22 cellular contexts compared by ENCODE assay signal in the genomic region with DNA sequence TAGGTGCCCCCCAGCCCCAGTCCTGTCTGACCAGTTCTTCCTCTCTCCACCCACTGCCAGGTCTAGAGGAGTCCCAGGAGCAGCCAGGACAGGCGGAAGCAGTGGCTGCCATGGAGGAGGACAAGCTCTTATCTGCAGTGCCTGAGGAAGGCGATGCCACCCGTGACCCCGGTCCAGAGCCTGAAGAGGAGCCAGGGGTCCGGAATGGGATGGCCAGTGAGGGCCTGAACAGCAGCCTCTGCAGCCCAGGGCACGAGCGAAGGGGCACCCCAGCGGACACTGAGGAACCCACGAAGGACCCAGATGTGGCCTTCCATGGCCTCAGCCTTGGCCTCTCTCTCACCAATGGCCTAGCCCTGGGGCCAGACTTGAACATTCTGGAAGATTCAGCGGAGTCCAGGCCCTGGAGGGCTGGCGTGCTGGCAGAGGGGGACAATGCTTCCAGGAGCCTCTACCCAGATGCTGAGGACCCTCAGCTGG. TPM values are rescaled to one million over a fixed set of nuclear protein-coding genes. Genes with fewer than 3 reads are reported as not detected.
"Had no signal": no experiment of that assay in that cellular context is flagged by ENCODE, and none has a peak within 500 bp of the region (broad histone marks: within the 10 kb centered on the region; RNA-seq: fewer than 3 reads in every experiment).

No MANE protein-coding gene starts in this region.

- H3K9me3 Mint-ChIP-seq: naive thymus-derived CD8-positive, alpha-beta T cell; neural progenitor cell; type B pancreatic cell had no signal

- DNase-seq: cortex of kidney; effector memory CD4-positive, alpha-beta T cell; gastrocnemius medialis; nucleus accumbens; retina; stimulated activated CD4-positive, alpha-beta T cell treated with anti-CD3 and anti-CD28 coated beads, Interleukin-4, amount 100 ng/mL, for 4 hours; stomach; uterus had no signal

- H3K4me1 ChIP-seq: gastrocnemius medialis, heart right ventricle, neural progenitor cell, parathyroid adenoma, psoas muscle, stomach, thyroid gland, uterus had no signal

- H3K4me3 ChIP-seq: gastrocnemius medialis, heart right ventricle, mucosa of descending colon, neural progenitor cell, psoas muscle, stomach, thyroid gland, uterus had no signal

- H3K9me3 ChIP-seq: gastrocnemius medialis, heart right ventricle, mucosa of descending colon, psoas muscle, stomach, thyroid gland, uterus had no signal

- H3K4me3 Mint-ChIP-seq: naive thymus-derived CD8-positive, alpha-beta T cell; neural progenitor cell; type B pancreatic cell had no signal

- ATAC-seq: gastrocnemius medialis, sciatic nerve had no signal

- H3K4me1 Mint-ChIP-seq: neural progenitor cell had no signal

- H3K36me3 ChIP-seq: gastrocnemius medialis, heart right ventricle, neural progenitor cell, stomach, thyroid gland, uterus had no signal

- H3K27ac Mint-ChIP-seq: naive thymus-derived CD8-positive, alpha-beta T cell; neural progenitor cell; type B pancreatic cell had no signal

- H3K27ac ChIP-seq: gastrocnemius medialis, heart right ventricle, neural progenitor cell, parathyroid adenoma, psoas muscle, stomach, thyroid gland, uterus had no signal

- H3K36me3 Mint-ChIP-seq: naive thymus-derived CD8-positive, alpha-beta T cell; neural progenitor cell; type B pancreatic cell had no signal

- H3K27me3 ChIP-seq: gastrocnemius medialis, neural progenitor cell, thyroid gland, uterus had no signal

- FAIRE-seq: endometrium, islet of Langerhans had no signal

RNA-seq across cellular contexts. Expression of gene PSD2, which starts 13.8 kb away (rescaled TPM):
- total RNA-seq: esophagus mucosa, fibroblast of villous mesenchyme had no signal
- polyA plus RNA-seq: liver had no signal
